In genomic region chr19:1977116-1977515, GRCh38 we compare ENCODE assay signal across 1 cellular context.
TF ChIP-seq lines count a peak whose summit lies in the region.

No MANE protein-coding gene starts in this region.

TF ChIP-seq in H1, 55 proteins besides CTCF, POLR2A, EP300 and RAD21:
- no peak for TF ChIP-seq HDAC6 (IDR thresholded peaks at IDR 0.05; ENCODE audit: low read depth, low read length)
- TF ChIP-seq TCF12 (IDR thresholded peaks at IDR 0.05; ENCODE audit: low read depth, low read length): no peak
- no peak for TF ChIP-seq BCL11A (IDR thresholded peaks at IDR 0.05; ENCODE audit: low read depth in 2 of 2, low read length in 2 of 2)
- TF ChIP-seq POLR2AphosphoS5 (IDR thresholded peaks at IDR 0.05; ENCODE audit: low read depth, low read length): no peak
- no peak for TF ChIP-seq RNF2 (IDR thresholded peaks at IDR 0.05; ENCODE audit: borderline replicate concordance, low read depth, low read length, missing control alignments, poor library complexity, severe bottlenecking)
- no peak for TF ChIP-seq JUN (IDR thresholded peaks at IDR 0.05; ENCODE audit: low read depth, low read length)
- no peak for TF ChIP-seq NRF1 (IDR thresholded peaks at IDR 0.05; ENCODE audit: low read depth, low read length)
TF ChIP-seq in H1: peak in this region for 0.
